25 cellular contexts compared by ENCODE assay signal in the genomic region with DNA sequence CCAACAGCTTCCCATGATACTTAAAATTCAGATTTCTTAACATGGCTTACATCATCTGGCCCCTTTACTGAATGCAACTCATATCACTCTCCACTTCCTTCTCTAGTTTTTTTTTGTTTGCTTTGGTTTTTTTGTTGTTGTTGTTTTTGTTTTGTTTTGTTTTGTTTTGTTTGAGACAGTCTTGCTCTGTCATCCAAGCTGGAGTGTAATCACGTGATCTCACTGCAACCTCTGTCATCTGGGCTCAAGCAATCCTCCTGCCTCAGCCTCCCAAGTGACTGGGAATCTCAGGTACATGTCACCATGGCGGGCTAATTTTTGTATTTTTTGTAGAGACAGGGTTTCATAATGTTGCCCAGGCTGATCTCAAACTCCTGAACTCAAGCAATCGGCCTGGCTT.
"Had no signal": no experiment of that assay in that cellular context is flagged by ENCODE, and none has a peak within 500 bp of the region (broad histone marks: within the 10 kb centered on the region; RNA-seq: fewer than 3 reads in every experiment).

No MANE protein-coding gene starts in this region.

- H3K27ac Mint-ChIP-seq: activated CD8-positive, alpha-beta T cell treated with anti-CD3 and anti-CD28 coated beads for 36 hours; activated naive CD8-positive, alpha-beta T cell treated with anti-CD3 and anti-CD28 coated beads for 36 hours; T-helper 1 cell treated with Interleukin-12 subunit alpha and Interleukin-12 subunit beta and Interleukin-4 antibody, amounts not matched to agents 30 μg/mL and 1 μg/mL, for 36 hours had no signal

- H3K4me3 Mint-ChIP-seq: activated CD8-positive, alpha-beta T cell treated with anti-CD3 and anti-CD28 coated beads for 36 hours; activated naive CD8-positive, alpha-beta T cell treated with anti-CD3 and anti-CD28 coated beads for 36 hours; brain; central memory CD8-positive, alpha-beta T cell; T-helper 1 cell treated with Interleukin-12 subunit alpha and Interleukin-12 subunit beta and Interleukin-4 antibody, amounts not matched to agents 30 μg/mL and 1 μg/mL, for 36 hours had no signal

- H3K27me3 Mint-ChIP-seq: activated CD8-positive, alpha-beta T cell treated with anti-CD3 and anti-CD28 coated beads for 36 hours; activated naive CD8-positive, alpha-beta T cell treated with anti-CD3 and anti-CD28 coated beads for 36 hours; brain; central memory CD8-positive, alpha-beta T cell had no signal

- DNase-seq: activated CD4-positive, CD25-positive, alpha-beta regulatory T cell; activated CD8-positive, alpha-beta memory T cell treated with anti-CD3 and anti-CD28 coated beads, Interleukin-2, amount 50 U/mL, for 4 hours; activated CD8-positive, alpha-beta T cell treated with anti-CD3 and anti-CD28 coated beads for 36 hours; activated naive CD8-positive, alpha-beta T cell treated with anti-CD3 and anti-CD28 coated beads for 36 hours; aorta; cortex of kidney; Kasumi-1; MV-4-11; NCI-H1092 treated with DMSO at 0.1 percent for 48 hours; NCI-H1417 treated with DMSO at 0.1 percent for 48 hours; NCI-H1694; NCI-H2029; NCI-H2107; NCI-H2171 treated with DMSO at 0.1 percent for 48 hours; NCI-H226; NCI-H510A; NCI-H526 treated with DMSO at 0.1 percent for 48 hours; NCI-H82; NK-92 treated with Interleukin-12 subunit alpha and Interleukin-12 subunit beta, amount 100 ng/mL, for 24 hours; OCI-M1; Peyer's patch; Right ventricle myocardium superior had no signal

- H3K9me3 Mint-ChIP-seq: activated CD8-positive, alpha-beta T cell treated with anti-CD3 and anti-CD28 coated beads for 36 hours; activated naive CD8-positive, alpha-beta T cell treated with anti-CD3 and anti-CD28 coated beads for 36 hours; brain; central memory CD8-positive, alpha-beta T cell; T-helper 1 cell treated with Interleukin-12 subunit alpha and Interleukin-12 subunit beta and Interleukin-4 antibody, amounts not matched to agents 30 μg/mL and 1 μg/mL, for 36 hours had no signal

- H3K4me1 Mint-ChIP-seq: brain; central memory CD8-positive, alpha-beta T cell had no signal
